ENCODE assay signal across 8 cellular contexts in the genomic region with DNA sequence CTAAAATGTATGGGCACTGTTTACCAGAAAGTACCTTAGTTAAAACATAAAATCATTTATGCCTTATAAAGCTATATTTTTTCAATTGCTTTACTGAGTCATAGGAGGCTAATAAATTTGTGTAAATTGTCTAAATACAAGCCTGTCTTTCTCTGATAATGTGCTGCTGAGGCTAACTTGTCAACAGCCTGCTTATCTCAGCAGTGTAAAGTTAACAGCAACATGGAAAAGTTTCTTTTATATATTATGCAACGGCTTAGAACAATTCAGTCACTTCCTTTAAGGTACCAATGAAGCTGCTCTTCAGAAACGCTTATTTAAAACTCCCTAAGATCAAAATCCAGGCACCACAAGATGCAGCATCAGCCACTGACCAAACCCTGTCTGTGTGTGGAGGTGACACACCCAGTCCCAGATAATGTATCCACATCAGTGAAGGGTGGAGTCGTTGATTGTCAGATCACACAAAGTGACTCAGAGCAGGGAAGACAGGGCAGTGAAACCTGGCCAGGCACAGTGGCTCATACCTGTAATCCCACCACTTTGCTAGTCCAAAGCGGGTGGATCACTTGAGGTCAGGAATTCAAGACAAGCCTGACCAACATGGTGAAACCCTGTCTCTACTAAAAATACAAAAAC. TPM values are rescaled to one million over a fixed set of nuclear protein-coding genes. Genes with fewer than 3 reads are reported as not detected.
A peak's percentile ranks its signal among the peaks of the same experiment; 100 is the strongest.
DNase-seq lines count a peak whose midpoint lies in the region; ATAC-seq, FAIRE-seq and TF ChIP-seq lines count a peak whose summit lies in the region.
"Not testable (repeated sequence)": the region's sequence is repeated elsewhere in the genome, so short reads cannot be mapped to it uniquely, and the experiment has no call there.
"Had no signal": no experiment of that assay in that cellular context is flagged by ENCODE, and none has a peak within 500 bp of the region (broad histone marks: within the 10 kb centered on the region; RNA-seq: fewer than 3 reads in every experiment).

No MANE protein-coding gene starts in this region.

- not testable (repeated sequence) for H3K9ac ChIP-seq in K562 (ENCODE audit: insufficient read depth in 1 of 2, low read depth in 2 of 2, low read length in 2 of 2); HepG2 (ENCODE audit: insufficient read depth, low read depth, low read length)

- POLR2A ChIA-PET in HEK293 (lab: Yijun Ruan, JAX); HepG2 (lab: Yijun Ruan, JAX): not testable (repeated sequence)
- POLR2A ChIA-PET in K562 (lab: Yijun Ruan, JAX): interaction anchor here (0.9 kb wide), 1 partner anchor 10 kb away, joined by 3 read pairs; no protein-coding TSS in a partner anchor

- H3K27ac Mint-ChIP-seq in endothelial cell (ENCODE audit: unreplicated experiment): not testable (repeated sequence)
- H3K27ac Mint-ChIP-seq in progenitor cell of endocrine pancreas: peak overlapping the region; percentile 49

- not testable (repeated sequence) for H3K4me3 ChIP-seq in HEK293 (ENCODE audit: low read depth, low read length); K562; HepG2 (replicated peaks in 1 of 3; ENCODE audit: insufficient read depth in 1 of 3, low read depth in 2 of 3, low read length in 3 of 3)

- H3K4me1 ChIP-seq in HEK293 (ENCODE audit: control insufficient read depth, insufficient read depth, low read length); K562 (replicated peaks in 1 of 2; ENCODE audit: control insufficient read depth in 2 of 2, insufficient read depth in 2 of 2, low read length in 2 of 2); HepG2 (ENCODE audit: insufficient read depth, low read length): not testable (repeated sequence)

- peak in 1 of 4 experiments; percentile 35 for DNase-seq in K562 (ENCODE audit: extremely low read depth in 1 of 4, low spot score in 3 of 4)
- DNase-seq in endothelial cell (ENCODE audit: low spot score); HepG2 (ENCODE audit: low spot score); progenitor cell of endocrine pancreas (ENCODE audit: low spot score, unreplicated experiment): not testable (repeated sequence)

- H3K9me3 ChIP-seq in HEK293 (ENCODE audit: control insufficient read depth, insufficient read depth, low read depth, low read length); K562 (replicated peaks; ENCODE audit: control insufficient read depth, insufficient read depth, low read depth, low read length): not testable (repeated sequence)
- peaks cover 13% of the 10 kb centered on the region for H3K9me3 ChIP-seq in HepG2 (ENCODE audit: low read length)

- CTCF ChIA-PET in HEK293 (lab: Yijun Ruan, JAX): interaction anchor here (0.8 kb wide), 1 partner anchor 9 kb away, joined by 4 read pairs; no protein-coding TSS in a partner anchor
- CTCF ChIA-PET in K562 (lab: Yijun Ruan, JAX; ENCODE audit: low intra/inter-chr PET ratio); HepG2 (lab: Yijun Ruan, JAX; ENCODE audit: low intra/inter-chr PET ratio, low total read pairs): not testable (repeated sequence)

- not testable (repeated sequence) for TF ChIP-seq EP300 in K562 (IDR thresholded peaks at IDR 0.05; ENCODE audit: low read length); HepG2 (IDR thresholded peaks at IDR 0.05; ENCODE audit: low read depth in 2 of 2, low read length in 2 of 2); HepG2 (CRISPR knock-in tag; IDR thresholded peaks at IDR 0.05; ENCODE audit: borderline replicate concordance)

- H3K4me1 Mint-ChIP-seq in endothelial cell (ENCODE audit: unreplicated experiment); progenitor cell of endocrine pancreas (ENCODE audit: low read depth): not testable (repeated sequence)

- not testable (repeated sequence) for TF ChIP-seq POLR2A in K562 (conservative IDR thresholded peaks at IDR 0.05); HepG2 (IDR thresholded peaks at IDR 0.05; ENCODE audit: insufficient read depth in 1 of 2, low read depth in 2 of 2, low read length in 2 of 2)

- BruUV-seq in K562 (replicated peaks; lab: Mats Ljungman, UMichigan); HepG2 (replicated peaks; lab: Mats Ljungman, UMichigan): not testable (repeated sequence)

- not testable (repeated sequence) for H3K27me3 Mint-ChIP-seq in endothelial cell (ENCODE audit: unreplicated experiment); progenitor cell of endocrine pancreas

- TF ChIP-seq CTCF in HEK293 (tag by site-specific recombination; IDR thresholded peaks at IDR 0.05); K562 (IDR thresholded peaks at IDR 0.05 in 2 of 3, conservative IDR thresholded peaks at IDR 0.05 in 1 of 3; ENCODE audit: insufficient read depth in 2 of 3, low read depth in 1 of 3, low read length in 3 of 3); endothelial cell (IDR thresholded peaks at IDR 0.05; ENCODE audit: unreplicated experiment); HepG2 (CRISPR knock-in tag; IDR thresholded peaks at IDR 0.05); progenitor cell of endocrine pancreas (IDR thresholded peaks at IDR 0.05; ENCODE audit: unreplicated experiment): not testable (repeated sequence)

- not testable (repeated sequence) for H4K20me1 ChIP-seq in K562 (replicated peaks; ENCODE audit: control insufficient read depth, insufficient read depth, low read length); HepG2 (ENCODE audit: insufficient read depth, low read length)

- H3K36me3 ChIP-seq in HEK293 (ENCODE audit: control insufficient read depth in 2 of 2, insufficient read depth in 1 of 2, low read length in 2 of 2); K562 (ENCODE audit: control insufficient read depth, insufficient read depth, low read length); HepG2 (replicated peaks in 1 of 2; ENCODE audit: control insufficient read depth in 1 of 2, insufficient read depth in 2 of 2, low read length in 2 of 2): not testable (repeated sequence)

- in situ Hi-C loops in K562 (cut with MboI); HepG2 (cut with HindIII; ENCODE audit: extremely low pct_ligation_motif_present, low pct_unique_long_range_greater_than_20kb): not testable (repeated sequence)

- peak; percentile 81 for FAIRE-seq in K562 (lab: Jason Lieb, UNC)
- FAIRE-seq in HepG2 (lab: Jason Lieb, UNC): not testable (repeated sequence)

- not testable (repeated sequence) for H3K36me3 Mint-ChIP-seq in endothelial cell (ENCODE audit: low read depth, unreplicated experiment)
- H3K36me3 Mint-ChIP-seq in progenitor cell of endocrine pancreas (ENCODE audit: insufficient read depth): peaks cover 53% of the 10 kb centered on the region

- not testable (repeated sequence) for H3K27ac ChIP-seq in HEK293 (ENCODE audit: extremely low read depth, low read depth, low read length); K562 (ENCODE audit: extremely low read depth, low read depth, low read length); HepG2 (ENCODE audit: extremely low read length, insufficient read depth, low read length)

- peak overlapping the region; percentile 21 for H3K4me3 Mint-ChIP-seq in endothelial cell (ENCODE audit: unreplicated experiment)
- not testable (repeated sequence) for H3K4me3 Mint-ChIP-seq in progenitor cell of endocrine pancreas (ENCODE audit: low read depth)

- peak overlapping the region; percentile 21; the same call in 1 of the 2 replicates for H3K4me2 ChIP-seq in K562 (ENCODE audit: insufficient read depth, low read length)
- not testable (repeated sequence) for H3K4me2 ChIP-seq in HepG2 (ENCODE audit: low read depth, low read length)

- H3K9me1 ChIP-seq in K562 (ENCODE audit: control insufficient read depth, insufficient read depth, low read length): not testable (repeated sequence)

- intact Hi-C loops in K562 (cut with micrococcal nuclease); HepG2 (cut with micrococcal nuclease; ENCODE audit: unreplicated experiment): not testable (repeated sequence)

- H3K27me3 ChIP-seq in K562 (ENCODE audit: control insufficient read depth in 2 of 2, insufficient read depth in 2 of 2, low read length in 2 of 2); HepG2 (ENCODE audit: control insufficient read depth in 1 of 2, insufficient read depth in 2 of 2, low read length in 2 of 2): not testable (repeated sequence)

- WGBS in K562 (ENCODE audit: insufficient coverage, low coverage, missing lambda C conversion rate): 2% methylated on average over 4 of the region's 4 CpGs
- 73% methylated on average over 4 of the region's 4 CpGs for WGBS in HepG2 (ENCODE audit: low lambda C conversion rate)

- not testable (repeated sequence) for H3K79me2 ChIP-seq in K562 (ENCODE audit: control insufficient read depth, insufficient read depth, low read length); HepG2 (ENCODE audit: insufficient read depth, low read length)

- not testable (repeated sequence) for H2AFZ ChIP-seq in K562 (ENCODE audit: low read depth, low read length); HepG2 (ENCODE audit: low read length)

- peak; percentile 81 for ATAC-seq in K562
- peak; percentile 91 for ATAC-seq in esophagus mucosa
- ATAC-seq in HepG2: peak; percentile 55; the same call in 2 of the 3 replicates

- not testable (repeated sequence) for TF ChIP-seq RAD21 in K562 (CRISPR knock-in tag; conservative IDR thresholded peaks at IDR 0.05 in 1 of 2, IDR thresholded peaks at IDR 0.05 in 1 of 2); HepG2 (CRISPR knock-in tag; IDR thresholded peaks at IDR 0.05)

- peaks cover 15% of the 10 kb centered on the region for H3K9me3 Mint-ChIP-seq in endothelial cell (ENCODE audit: unreplicated experiment)
- peaks cover 38% of the 10 kb centered on the region for H3K9me3 Mint-ChIP-seq in progenitor cell of endocrine pancreas (ENCODE audit: low read depth)

RNA-seq across cellular contexts. Expression of gene ZNF700, which starts 10.4 kb away (rescaled TPM):
- 20.3 and 84.4 TPM in 2 replicates for total RNA-seq in K562 (2011; cell fraction: chromatin; rRNA removed; ENCODE audit: low replicate concordance)
- total RNA-seq in K562 (2011; cell fraction: nucleolus; rRNA removed): 11.2 and 17.1 TPM in 2 replicates
- total RNA-seq in K562 (2011; cell fraction: nucleoplasm; rRNA removed): 20.5 and 24.1 TPM in 2 replicates
- total RNA-seq in K562 (2014; rRNA removed) (10.3 TPM in 2 replicates), K562 (2014; rRNA removed; fragmentation: Illumina TruSeq; extraction: Trizol) (23.2 and 27.5 TPM in 2 replicates), K562 (2015; rRNA removed; fragmentation: Illumina TruSeq; extraction: Trizol) (18.9 and 19.0 TPM in 2 replicates), K562 (2021) (12.2 and 14.1 TPM in 2 replicates), endothelial cell (ENCODE audit: unreplicated experiment) (0.18 TPM), esophagus mucosa (5.9 TPM), HepG2 (2016; rRNA removed; fragmentation: Illumina TruSeq; extraction: Trizol) (12.8 and 16.5 TPM in 2 replicates), progenitor cell of endocrine pancreas (13.4 and 14.1 TPM in 2 replicates)
- polyA plus RNA-seq in K562 (2011; rRNA removed) (20.0 and 24.7 TPM in 2 replicates), K562 (2014; fragmentation: Illumina TruSeq; extraction: Trizol) (12.7 and 13.3 TPM in 2 replicates), K562 (2014; fragmentation: Nextera tagmentation; extraction: Ambion mirVana) (10 to 100 TPM; 11.5 to 13.3 TPM), K562 (2014; rRNA removed) (11.5 and 15.3 TPM in 2 replicates), HepG2 (2011; rRNA removed) (4.5 and 6.0 TPM in 2 replicates)
- 2.3 and 5.6 TPM in 2 replicates for polyA plus RNA-seq in K562 (2011; cell fraction: cytosol; rRNA removed)
- 20.4 and 21.4 TPM in 2 replicates for polyA plus RNA-seq in K562 (2011; cell fraction: nucleus; rRNA removed)
- polyA plus RNA-seq in K562 (2012): 7.9 and 10.1 TPM in 2 replicates
- polyA minus RNA-seq in K562 (2011; rRNA and poly(A)+ RNA removed): 28.3 and 33.1 TPM in 2 replicates
- polyA minus RNA-seq in K562 (2011; cell fraction: cytosol; rRNA and poly(A)+ RNA removed): 8.1 TPM in 2 replicates
- polyA minus RNA-seq in K562 (2011; cell fraction: nucleus; rRNA and poly(A)+ RNA removed): 5.3 and 12.0 TPM in 2 replicates
- total RNA-seq in HepG2 (2016; cell fraction: cytosol; rRNA removed; fragmentation: Illumina TruSeq; extraction: Trizol; ENCODE audit: low read depth): 1.8 and 2.2 TPM in 2 replicates
- 12.7 and 16.3 TPM in 2 replicates for total RNA-seq in HepG2 (2016; cell fraction: insoluble cytoplasmic fraction; rRNA removed; fragmentation: Illumina TruSeq; extraction: Trizol)
- 4.7 and 6.4 TPM in 2 replicates for total RNA-seq in HepG2 (2016; cell fraction: membrane; rRNA removed; fragmentation: Illumina TruSeq; extraction: Trizol)
- 12.4 and 15.3 TPM in 2 replicates for total RNA-seq in HepG2 (2016; cell fraction: nucleus; rRNA removed; fragmentation: Illumina TruSeq; extraction: Trizol)
- 1.4 and 2.3 TPM in 2 replicates for polyA plus RNA-seq in HepG2 (2011; cell fraction: cytosol; rRNA removed)
- 5.8 and 7.8 TPM in 2 replicates for polyA plus RNA-seq in HepG2 (2011; cell fraction: nucleus; rRNA removed)
- 4.5 and 5.9 TPM in 2 replicates for polyA plus RNA-seq in HepG2 (2012)
- polyA plus RNA-seq in HepG2 (2016; cell fraction: cytosol; fragmentation: Illumina TruSeq; extraction: Trizol; ENCODE audit: low read depth): 0.33 and 0.34 TPM in 2 replicates
- polyA plus RNA-seq in HepG2 (2016; cell fraction: insoluble cytoplasmic fraction; fragmentation: Illumina TruSeq; extraction: Trizol; ENCODE audit: low read depth): 7.7 and 8.5 TPM in 2 replicates
- 0.97 and 1.1 TPM in 2 replicates for polyA plus RNA-seq in HepG2 (2016; cell fraction: membrane; fragmentation: Illumina TruSeq; extraction: Trizol; ENCODE audit: low read depth)
- 42.0 and 43.2 TPM in 2 replicates for polyA plus RNA-seq in HepG2 (2016; cell fraction: nucleus; fragmentation: Illumina TruSeq; extraction: Trizol; ENCODE audit: insufficient read depth, low read depth)
- 1.4 and 2.1 TPM in 2 replicates for polyA minus RNA-seq in HepG2 (2011; rRNA and poly(A)+ RNA removed; ENCODE audit: low replicate concordance)
- 4.2 and 5.5 TPM in 2 replicates for polyA minus RNA-seq in HepG2 (2011; cell fraction: cytosol; rRNA and poly(A)+ RNA removed)
- 8.4 and 11.4 TPM in 2 replicates for polyA minus RNA-seq in HepG2 (2011; cell fraction: nucleus; rRNA and poly(A)+ RNA removed)

RNA-seq across cellular contexts. Expression of gene ZNF69, which starts 27.0 kb away (rescaled TPM):
- 6.6 and 20.9 TPM in 2 replicates for total RNA-seq in K562 (2011; cell fraction: chromatin; rRNA removed; ENCODE audit: low replicate concordance)
- total RNA-seq in K562 (2011; cell fraction: nucleolus; rRNA removed): 4.0 and 7.0 TPM in 2 replicates
- total RNA-seq in K562 (2011; cell fraction: nucleoplasm; rRNA removed): 8.7 and 10.8 TPM in 2 replicates
- total RNA-seq in K562 (2014; rRNA removed): 2.2 and 2.3 TPM in 2 replicates
- 5.0 and 5.4 TPM in 2 replicates for total RNA-seq in K562 (2014; rRNA removed; fragmentation: Illumina TruSeq; extraction: Trizol)
- total RNA-seq in K562 (2015; rRNA removed; fragmentation: Illumina TruSeq; extraction: Trizol): 4.6 and 5.4 TPM in 2 replicates
- 2.6 and 4.1 TPM in 2 replicates for total RNA-seq in K562 (2021)
- polyA plus RNA-seq in K562 (2011; rRNA removed): 2.8 and 3.6 TPM in 2 replicates
- 2.0 and 2.1 TPM in 2 replicates for polyA plus RNA-seq in K562 (2011; cell fraction: cytosol; rRNA removed)
- polyA plus RNA-seq in K562 (2011; cell fraction: nucleus; rRNA removed): 2.1 and 2.9 TPM in 2 replicates
- 2.9 and 3.2 TPM in 2 replicates for polyA plus RNA-seq in K562 (2012)
- 2.5 and 3.3 TPM in 2 replicates for polyA plus RNA-seq in K562 (2014; fragmentation: Illumina TruSeq; extraction: Trizol)
- polyA plus RNA-seq in K562 (2014; fragmentation: Nextera tagmentation; extraction: Ambion mirVana): 1 to 10 TPM; 3.5 to 4.8 TPM
- polyA plus RNA-seq in K562 (2014; rRNA removed): 1.4 and 5.4 TPM in 2 replicates
- polyA minus RNA-seq in K562 (2011; rRNA and poly(A)+ RNA removed): 7.5 and 13.9 TPM in 2 replicates
- polyA minus RNA-seq in K562 (2011; cell fraction: cytosol; rRNA and poly(A)+ RNA removed): 3.0 and 3.8 TPM in 2 replicates
- 3.5 and 7.0 TPM in 2 replicates for polyA minus RNA-seq in K562 (2011; cell fraction: nucleus; rRNA and poly(A)+ RNA removed)
- not detected for total RNA-seq in endothelial cell (ENCODE audit: unreplicated experiment)
- 0.64 TPM for total RNA-seq in esophagus mucosa
- total RNA-seq in HepG2 (2016; rRNA removed; fragmentation: Illumina TruSeq; extraction: Trizol): 21.0 and 35.5 TPM in 2 replicates
- 5.9 and 6.2 TPM in 2 replicates for total RNA-seq in HepG2 (2016; cell fraction: cytosol; rRNA removed; fragmentation: Illumina TruSeq; extraction: Trizol; ENCODE audit: low read depth)
- 20.7 and 33.8 TPM in 2 replicates for total RNA-seq in HepG2 (2016; cell fraction: insoluble cytoplasmic fraction; rRNA removed; fragmentation: Illumina TruSeq; extraction: Trizol)
- 11.2 and 12.9 TPM in 2 replicates for total RNA-seq in HepG2 (2016; cell fraction: membrane; rRNA removed; fragmentation: Illumina TruSeq; extraction: Trizol)
- 20.8 and 24.9 TPM in 2 replicates for total RNA-seq in HepG2 (2016; cell fraction: nucleus; rRNA removed; fragmentation: Illumina TruSeq; extraction: Trizol)
- polyA plus RNA-seq in HepG2 (2011; rRNA removed): 8.5 and 9.6 TPM in 2 replicates
- polyA plus RNA-seq in HepG2 (2011; cell fraction: cytosol; rRNA removed): 5.9 and 8.3 TPM in 2 replicates
- polyA plus RNA-seq in HepG2 (2011; cell fraction: nucleus; rRNA removed): 8.8 and 12.0 TPM in 2 replicates
- 7.2 and 8.5 TPM in 2 replicates for polyA plus RNA-seq in HepG2 (2012)
- 3.0 and 3.6 TPM in 2 replicates for polyA plus RNA-seq in HepG2 (2016; cell fraction: cytosol; fragmentation: Illumina TruSeq; extraction: Trizol; ENCODE audit: low read depth)
- 13.0 and 13.9 TPM in 2 replicates for polyA plus RNA-seq in HepG2 (2016; cell fraction: insoluble cytoplasmic fraction; fragmentation: Illumina TruSeq; extraction: Trizol; ENCODE audit: low read depth)
- polyA plus RNA-seq in HepG2 (2016; cell fraction: membrane; fragmentation: Illumina TruSeq; extraction: Trizol; ENCODE audit: low read depth): 4.0 and 4.6 TPM in 2 replicates
- polyA plus RNA-seq in HepG2 (2016; cell fraction: nucleus; fragmentation: Illumina TruSeq; extraction: Trizol; ENCODE audit: insufficient read depth, low read depth): 42.0 and 46.3 TPM in 2 replicates
- polyA minus RNA-seq in HepG2 (2011; rRNA and poly(A)+ RNA removed; ENCODE audit: low replicate concordance): 8.7 TPM in 1 of 2 replicates, not detected in the other
- 16.4 and 17.4 TPM in 2 replicates for polyA minus RNA-seq in HepG2 (2011; cell fraction: cytosol; rRNA and poly(A)+ RNA removed)
- 40.6 and 49.9 TPM in 2 replicates for polyA minus RNA-seq in HepG2 (2011; cell fraction: nucleus; rRNA and poly(A)+ RNA removed)
- 36.0 and 39.0 TPM in 2 replicates for total RNA-seq in progenitor cell of endocrine pancreas
- total RNA-seq: A172 had no signal
- polyA plus RNA-seq: A549 had no signal

RNA-seq across cellular contexts. Expression of gene ZNF763, which starts 50.3 kb away (rescaled TPM):
- total RNA-seq in K562 (2011; cell fraction: chromatin; rRNA removed; ENCODE audit: low replicate concordance): 0.21 and 0.86 TPM in 2 replicates
- 0.53 TPM in 1 of 2 replicates, not detected in the other for total RNA-seq in K562 (2011; cell fraction: nucleolus; rRNA removed)
- total RNA-seq in K562 (2011; cell fraction: nucleoplasm; rRNA removed): 0.46 TPM in 1 of 2 replicates, not detected in the other
- total RNA-seq in K562 (2014; rRNA removed) (not detected in 2 replicates), K562 (2014; rRNA removed; fragmentation: Illumina TruSeq; extraction: Trizol) (0.11 and 0.29 TPM in 2 replicates), K562 (2015; rRNA removed; fragmentation: Illumina TruSeq; extraction: Trizol) (0.19 and 0.22 TPM in 2 replicates), K562 (2021) (0.22 TPM in 1 of 2 replicates, not detected in the other), endothelial cell (ENCODE audit: unreplicated experiment) (not detected), esophagus mucosa (0.96 TPM), HepG2 (2016; rRNA removed; fragmentation: Illumina TruSeq; extraction: Trizol) (0.42 and 0.49 TPM in 2 replicates), progenitor cell of endocrine pancreas (8.7 and 8.9 TPM in 2 replicates)
- polyA plus RNA-seq in K562 (2011; rRNA removed) (0.10 and 0.22 TPM in 2 replicates), K562 (2014; fragmentation: Illumina TruSeq; extraction: Trizol) (0.14 and 0.28 TPM in 2 replicates), K562 (2014; fragmentation: Nextera tagmentation; extraction: Ambion mirVana) (under 1 TPM in 1 of 2 experiments, not detected in 1; 0.08 TPM), K562 (2014; rRNA removed) (not detected in 2 replicates), HepG2 (2011; rRNA removed) (0.08 and 0.16 TPM in 2 replicates)
- polyA plus RNA-seq in K562 (2011; cell fraction: cytosol; rRNA removed): 0.01 and 0.06 TPM in 2 replicates
- polyA plus RNA-seq in K562 (2011; cell fraction: nucleus; rRNA removed): 0.13 and 0.22 TPM in 2 replicates
- polyA plus RNA-seq in K562 (2012): 0.03 and 0.06 TPM in 2 replicates
- polyA minus RNA-seq in K562 (2011; rRNA and poly(A)+ RNA removed): 0.39 and 0.51 TPM in 2 replicates
- polyA minus RNA-seq in K562 (2011; cell fraction: cytosol; rRNA and poly(A)+ RNA removed): not detected in 2 replicates
- polyA minus RNA-seq in K562 (2011; cell fraction: nucleus; rRNA and poly(A)+ RNA removed): 0.56 TPM in 1 of 2 replicates, not detected in the other
- total RNA-seq in HepG2 (2016; cell fraction: cytosol; rRNA removed; fragmentation: Illumina TruSeq; extraction: Trizol; ENCODE audit: low read depth): 0.20 and 0.26 TPM in 2 replicates
- 0.31 and 0.74 TPM in 2 replicates for total RNA-seq in HepG2 (2016; cell fraction: insoluble cytoplasmic fraction; rRNA removed; fragmentation: Illumina TruSeq; extraction: Trizol)
- total RNA-seq in HepG2 (2016; cell fraction: membrane; rRNA removed; fragmentation: Illumina TruSeq; extraction: Trizol): 0.31 and 0.40 TPM in 2 replicates
- 0.78 and 0.93 TPM in 2 replicates for total RNA-seq in HepG2 (2016; cell fraction: nucleus; rRNA removed; fragmentation: Illumina TruSeq; extraction: Trizol)
- polyA plus RNA-seq in HepG2 (2011; cell fraction: cytosol; rRNA removed): 0.03 and 0.17 TPM in 2 replicates
- 0.10 and 0.84 TPM in 2 replicates for polyA plus RNA-seq in HepG2 (2011; cell fraction: nucleus; rRNA removed)
- polyA plus RNA-seq in HepG2 (2012): 0.20 and 0.34 TPM in 2 replicates
- not detected in 2 replicates for polyA plus RNA-seq in HepG2 (2016; cell fraction: cytosol; fragmentation: Illumina TruSeq; extraction: Trizol; ENCODE audit: low read depth)
- polyA plus RNA-seq in HepG2 (2016; cell fraction: insoluble cytoplasmic fraction; fragmentation: Illumina TruSeq; extraction: Trizol; ENCODE audit: low read depth): 0.44 and 0.47 TPM in 2 replicates
- polyA plus RNA-seq in HepG2 (2016; cell fraction: membrane; fragmentation: Illumina TruSeq; extraction: Trizol; ENCODE audit: low read depth): 0.19 and 0.21 TPM in 2 replicates
- 1.7 and 2.4 TPM in 2 replicates for polyA plus RNA-seq in HepG2 (2016; cell fraction: nucleus; fragmentation: Illumina TruSeq; extraction: Trizol; ENCODE audit: insufficient read depth, low read depth)
- polyA minus RNA-seq in HepG2 (2011; rRNA and poly(A)+ RNA removed; ENCODE audit: low replicate concordance): 0.32 TPM in 1 of 2 replicates, not detected in the other
- polyA minus RNA-seq in HepG2 (2011; cell fraction: cytosol; rRNA and poly(A)+ RNA removed): not detected in 2 replicates
- 0.64 and 0.87 TPM in 2 replicates for polyA minus RNA-seq in HepG2 (2011; cell fraction: nucleus; rRNA and poly(A)+ RNA removed)
- polyA plus RNA-seq: A549 had no signal
